In the genomic region with DNA sequence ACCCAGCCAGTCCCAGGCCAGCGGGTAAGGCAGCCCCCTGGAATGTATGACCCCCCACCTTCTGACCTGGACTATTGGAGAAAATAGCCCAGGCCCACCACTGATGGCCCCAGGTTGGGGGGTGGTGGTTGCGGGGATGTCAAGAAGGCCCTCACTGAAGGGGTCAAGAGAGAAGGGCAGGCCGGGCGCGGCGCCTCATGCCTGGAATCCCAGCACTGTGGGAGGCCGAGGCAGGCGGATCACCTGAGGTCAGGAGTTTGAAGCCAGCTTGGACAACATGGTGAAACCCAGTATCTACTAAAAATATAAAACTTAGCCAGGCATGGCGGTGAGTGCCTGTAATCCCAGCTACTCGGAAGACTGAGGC, we compare ENCODE assay signal across 17 cellular contexts. TPM values are rescaled to one million over a fixed set of nuclear protein-coding genes. Genes with fewer than 3 reads are reported as not detected.
DNase-seq lines count a peak whose midpoint lies in the region; ATAC-seq, FAIRE-seq and TF ChIP-seq lines count a peak whose summit lies in the region.
"Had no signal": no experiment of that assay in that cellular context is flagged by ENCODE, and none has a peak within 500 bp of the region (broad histone marks: within the 10 kb centered on the region; RNA-seq: fewer than 3 reads in every experiment).

No MANE protein-coding gene starts in this region.

- FAIRE-seq in urothelium cell line (lab: Jason Lieb, UNC) = no peak
- FAIRE-seq: G401.6, GM12892, GM19239, HTR-8/SVneo had no signal

- H3K36me3 ChIP-seq in HCT116 (ENCODE audit: control insufficient read depth in 1 of 2, insufficient read depth in 2 of 2, low read length in 2 of 2) (no peaks in the 10 kb centered on the region), gastrocnemius medialis (no peaks in the 10 kb centered on the region)

- no peaks in the 10 kb centered on the region for H3K9me3 ChIP-seq in HCT116 (ENCODE audit: control insufficient read depth in 1 of 2, insufficient read depth in 1 of 2, low read depth in 1 of 2, low read length in 2 of 2)
- no peaks in the 10 kb centered on the region for H3K9me3 ChIP-seq in gastrocnemius medialis

- in situ Hi-C loops in gastrocnemius medialis (cut with MboI; ENCODE audit: low sequenced_read_pairs in 4 of 4) = no loop called here

- H3K4me3 Mint-ChIP-seq in activated CD4-positive, alpha-beta T cell treated with anti-CD3 and anti-CD28 coated beads, Interleukin-2, amount 10 ng/mL, durations not matched to agents 24 days and 14 days = peak overlapping the region; percentile 55
- peak overlapping the region; percentile 55 for H3K4me3 Mint-ChIP-seq in central memory CD8-positive, alpha-beta T cell

- H4K20me1 ChIP-seq in HCT116 (ENCODE audit: insufficient read depth) = no peaks in the 10 kb centered on the region

- H3K79me2 ChIP-seq in HCT116 (ENCODE audit: insufficient read depth, low read length) = peaks cover 10% of the 10 kb centered on the region; the same call in 1 of the 2 replicates

- CTCF ChIA-PET in HCT116 (lab: Charles Lee) = no interaction called here

- no peak overlapping the region for H2AFZ ChIP-seq in HCT116 (ENCODE audit: low read depth, low read length, poor library complexity, severe bottlenecking)

- no peaks in the 10 kb centered on the region for H3K9me3 Mint-ChIP-seq in activated CD4-positive, alpha-beta T cell treated with anti-CD3 and anti-CD28 coated beads, Interleukin-2, amount 10 ng/mL, durations not matched to agents 24 days and 14 days
- H3K9me3 Mint-ChIP-seq in central memory CD8-positive, alpha-beta T cell = no peaks in the 10 kb centered on the region

- peaks cover 2% of the 10 kb centered on the region for H3K36me3 Mint-ChIP-seq in activated CD4-positive, alpha-beta T cell treated with anti-CD3 and anti-CD28 coated beads, Interleukin-2, amount 10 ng/mL, durations not matched to agents 24 days and 14 days (ENCODE audit: low read depth)
- peaks cover 1% of the 10 kb centered on the region for H3K36me3 Mint-ChIP-seq in central memory CD8-positive, alpha-beta T cell (ENCODE audit: insufficient read depth)

- intact Hi-C loops in activated CD4-positive, alpha-beta T cell treated with anti-CD3 and anti-CD28 coated beads, Interleukin-2, amount 10 ng/mL, durations not matched to agents 24 days and 14 days (cut with micrococcal nuclease) = loop anchor here (5.0 kb wide), 2 partner anchors 37 to 67 kb away; partner anchors contain the start of gene C19orf25
- intact Hi-C loops in HCT116 (cut with micrococcal nuclease) (no loop called here), gastrocnemius medialis (cut with DNase I; ENCODE audit: low total_unique reads) (loop anchor here (5.0 kb wide), 2 partner anchors 138 to 237 kb away; partner anchors contain the start of genes FAM174C and TCF3)

- ATAC-seq in HCT116 = no peak
- no peak for ATAC-seq in central memory CD8-positive, alpha-beta T cell (replicated peaks; ENCODE audit: extremely low read depth, poor library complexity, severe bottlenecking)
- no peak for ATAC-seq in gastrocnemius medialis
- ATAC-seq in GM18520 (IDR thresholded peaks at IDR 0.05; ENCODE audit: unreplicated experiment) = no peak

- no peak for TF ChIP-seq RAD21 in HCT116 (IDR thresholded peaks at IDR 0.05; ENCODE audit: low read depth)

- POLR2A ChIA-PET in HCT116 (lab: Charles Lee) = no interaction called here

- TF ChIP-seq POLR2A in HCT116 (IDR thresholded peaks at IDR 0.05; ENCODE audit: borderline replicate concordance, extremely low read depth, insufficient read depth, insufficient read length) (no peak), gastrocnemius medialis (IDR thresholded peaks at IDR 0.05) (no peak)

- no peak overlapping the region for H3K27ac Mint-ChIP-seq in activated CD4-positive, alpha-beta T cell treated with anti-CD3 and anti-CD28 coated beads, Interleukin-2, amount 10 ng/mL, durations not matched to agents 24 days and 14 days
- no peak overlapping the region for H3K27ac Mint-ChIP-seq in central memory CD8-positive, alpha-beta T cell (ENCODE audit: low read depth)

- H3K9me2 ChIP-seq in HCT116 (ENCODE audit: insufficient read depth) = no peaks in the 10 kb centered on the region

- no TSS peak for BruUV-seq in HCT116 (replicated peaks; lab: Mats Ljungman, UMichigan)

- peaks cover 12% of the 10 kb centered on the region for H3K27me3 Mint-ChIP-seq in activated CD4-positive, alpha-beta T cell treated with anti-CD3 and anti-CD28 coated beads, Interleukin-2, amount 10 ng/mL, durations not matched to agents 24 days and 14 days
- H3K27me3 Mint-ChIP-seq in central memory CD8-positive, alpha-beta T cell = peaks cover 10% of the 10 kb centered on the region

- RAD21 ChIA-PET in HCT116 (lab: Charles Lee; ENCODE audit: low non-redundant PET in 1 of 2, low total read pairs in 2 of 2, uncharacterized antibody in 2 of 2, unreplicated experiment in 2 of 2) = no interaction called here

- H3K27me3 ChIP-seq in HCT116 (ENCODE audit: insufficient read depth, low read length) (no peaks in the 10 kb centered on the region), gastrocnemius medialis (no peaks in the 10 kb centered on the region)

- H3K4me1 ChIP-seq in HCT116 (ENCODE audit: control insufficient read depth in 1 of 2, insufficient read depth in 2 of 2, low read length in 2 of 2) = peaks cover 18 to 46% of the 10 kb centered on the region in 2 experiments
- H3K4me1 ChIP-seq in gastrocnemius medialis = peaks cover 3 to 29% of the 10 kb centered on the region in 2 donors

- H3K4me3 ChIP-seq in HCT116 (replicated peaks in 1 of 2; ENCODE audit: low read depth in 1 of 2, low read length in 2 of 2) (no peak overlapping the region; a peak in 1 of 4 replicates), gastrocnemius medialis (no peak overlapping the region)

- H3K4me2 ChIP-seq in HCT116 (ENCODE audit: low read length) = peak overlapping the region; percentile 97

- H3K9ac ChIP-seq in HCT116 (ENCODE audit: low read length) = no peak overlapping the region

- TF ChIP-seq CTCF in HCT116 (IDR thresholded peaks at IDR 0.05 in 2 of 3, conservative IDR thresholded peaks at IDR 0.05 in 1 of 3; ENCODE audit: borderline replicate concordance in 1 of 3, insufficient read depth in 1 of 3, low read depth in 2 of 3, low read length in 2 of 3) (no peak), gastrocnemius medialis (IDR thresholded peaks at IDR 0.05 in 4 of 5, conservative IDR thresholded peaks at IDR 0.05 in 1 of 5) (no peak)

- H3K27ac ChIP-seq in HCT116 (ENCODE audit: low read depth, low read length) (no peak overlapping the region), gastrocnemius medialis (peak overlapping the region; percentile 83 to 91 (median 89))
- H3K27ac ChIP-seq: C4-2B had no signal

- DNase-seq in activated CD4-positive, alpha-beta T cell treated with anti-CD3 and anti-CD28 coated beads, Interleukin-2, amount 10 ng/mL, durations not matched to agents 24 days and 14 days = no peak
- no peak for DNase-seq in activated CD4-positive, alpha-beta T cell treated with anti-CD3 and anti-CD28 coated beads, Interleukin-2, amount 50 U/mL, for 4 hours
- DNase-seq in HCT116 (ENCODE audit: low read depth, low spot score) (no peak), gastrocnemius medialis (no peak), LoVo (ENCODE audit: low spot score) (no peak), urothelium cell line (ENCODE audit: low spot score) (no peak)
- no peak for DNase-seq in central memory CD8-positive, alpha-beta T cell (ENCODE audit: low spot score in 2 of 2)
- DNase-seq: DMS79 treated with DMSO at 0.1 percent for 48 hours, NCI-H1092, NCI-H187 had no signal

- H3K4me1 Mint-ChIP-seq in activated CD4-positive, alpha-beta T cell treated with anti-CD3 and anti-CD28 coated beads, Interleukin-2, amount 10 ng/mL, durations not matched to agents 24 days and 14 days = peaks cover 2% of the 10 kb centered on the region
- peaks cover 5% of the 10 kb centered on the region for H3K4me1 Mint-ChIP-seq in central memory CD8-positive, alpha-beta T cell

TF ChIP-seq in HCT116, 20 proteins besides CTCF, POLR2A, EP300 and RAD21 (continues in another document):
- TF ChIP-seq SRF (IDR thresholded peaks at IDR 0.05; ENCODE audit: low read depth) (no peak), EZH2phosphoT487 (IDR thresholded peaks at IDR 0.05; ENCODE audit: borderline replicate concordance) (no peak), ZFX (IDR thresholded peaks at IDR 0.05) (no peak)

RNA-seq across cellular contexts. Expression of gene ADAMTSL5, which starts 1.5 kb away (rescaled TPM):
- total RNA-seq in activated CD4-positive, alpha-beta T cell treated with anti-CD3 and anti-CD28 coated beads, Interleukin-2, amount 10 ng/mL, durations not matched to agents 24 days and 14 days = 5.4 and 6.6 TPM in 2 replicates
- total RNA-seq in HCT116 (2021; ENCODE audit: unreplicated experiment) = 24.0 TPM
- polyA plus RNA-seq in HCT116 (2012) = 15.9 and 17.1 TPM in 2 replicates
- total RNA-seq in gastrocnemius medialis = 1 to 10 TPM in 3 of 4 donors, under 1 TPM in 1; 0.41 to 6.5 (median 3.0) TPM

RNA-seq across cellular contexts. Expression of gene PLK5, which starts 9.6 kb away (rescaled TPM):
- total RNA-seq in activated CD4-positive, alpha-beta T cell treated with anti-CD3 and anti-CD28 coated beads, Interleukin-2, amount 10 ng/mL, durations not matched to agents 24 days and 14 days = not detected in 2 replicates
- total RNA-seq in HCT116 (2021; ENCODE audit: unreplicated experiment) (not detected), gastrocnemius medialis (not detected)
- 0.04 TPM in 1 of 2 replicates, not detected in the other for polyA plus RNA-seq in HCT116 (2012)
- total RNA-seq: A172 had no signal

RNA-seq across cellular contexts. Expression of gene REEP6, which starts 23.3 kb away (rescaled TPM):
- total RNA-seq in activated CD4-positive, alpha-beta T cell treated with anti-CD3 and anti-CD28 coated beads, Interleukin-2, amount 10 ng/mL, durations not matched to agents 24 days and 14 days = 1.1 and 1.7 TPM in 2 replicates
- 53.9 TPM for total RNA-seq in HCT116 (2021; ENCODE audit: unreplicated experiment)
- 63.6 and 65.9 TPM in 2 replicates for polyA plus RNA-seq in HCT116 (2012)
- 1 to 10 TPM; 1.1 to 2.3 (median 1.5) TPM for total RNA-seq in gastrocnemius medialis

RNA-seq across cellular contexts. Expression of gene PCSK4, which starts 24.1 kb away (rescaled TPM):
- total RNA-seq in activated CD4-positive, alpha-beta T cell treated with anti-CD3 and anti-CD28 coated beads, Interleukin-2, amount 10 ng/mL, durations not matched to agents 24 days and 14 days = 1.0 and 1.6 TPM in 2 replicates
- 11.1 TPM for total RNA-seq in HCT116 (2021; ENCODE audit: unreplicated experiment)
- polyA plus RNA-seq in HCT116 (2012) = 8.2 and 9.8 TPM in 2 replicates
- total RNA-seq in gastrocnemius medialis = under 1 TPM; 0.12 to 0.60 (median 0.37) TPM

RNA-seq across cellular contexts. Expression of gene C19orf25, which starts 35.3 kb away (rescaled TPM):
- 34.0 and 38.0 TPM in 2 replicates for total RNA-seq in activated CD4-positive, alpha-beta T cell treated with anti-CD3 and anti-CD28 coated beads, Interleukin-2, amount 10 ng/mL, durations not matched to agents 24 days and 14 days
- 48.8 TPM for total RNA-seq in HCT116 (2021; ENCODE audit: unreplicated experiment)
- polyA plus RNA-seq in HCT116 (2012) = 25.7 and 32.1 TPM in 2 replicates
- 10 to 100 TPM; 18.7 to 25.7 (median 19.9) TPM for total RNA-seq in gastrocnemius medialis

Comparison
In these comparisons a context has a peak if more than half of its experiments do, and no peak if none do; other contexts are left out.
1. RNA of gene REEP6, which starts 23.3 kb away (total RNA-seq): 53.9 TPM in HCT116 (single experiment); 1.1 to 2.3 TPM in gastrocnemius medialis and 1.1 to 1.7 TPM in activated CD4-positive, alpha-beta T cell treated with anti-CD3 and anti-CD28 coated beads, Interleukin-2, amount 10 ng/mL, durations not matched to agents 24 days and 14 days; every median in the first group is over 10 times any median in the second.